2 cellular contexts compared by ENCODE assay signal in genomic region chr7:56219017-56219416, GRCh38.
"Had no signal": no experiment of that assay in that cellular context is flagged by ENCODE, and none has a peak within 500 bp of the region (broad histone marks: within the 10 kb centered on the region; RNA-seq: fewer than 3 reads in every experiment).

No MANE protein-coding gene starts in this region.

- ATAC-seq: GM12878 had no signal

- DNase-seq: GDM1 had no signal

- H3K4me3 ChIP-seq: GM12878 had no signal
